Comparison of ENCODE assay signal across 17 cellular contexts in genomic region chr7:155343150-155343549, GRCh38. TPM values are rescaled to one million over a fixed set of nuclear protein-coding genes. Genes with fewer than 3 reads are reported as not detected.
DNase-seq lines count a peak whose midpoint lies in the region; ATAC-seq and TF ChIP-seq lines count a peak whose summit lies in the region.
"Had no signal": no experiment of that assay in that cellular context is flagged by ENCODE, and none has a peak within 500 bp of the region (broad histone marks: within the 10 kb centered on the region; RNA-seq: fewer than 3 reads in every experiment).

No MANE protein-coding gene starts in this region.

- H3K4me1 ChIP-seq in BLaER1 treated with 17β-estradiol and CSF1 and Interleukin-3, amounts not matched to agents 10 nM and 100 nM, result peaks cover 27 to 62% (median 42%) of the 10 kb centered on the region in 10 experiments
- peaks cover 52% of the 10 kb centered on the region for H3K4me1 ChIP-seq in OCI-LY3 (ENCODE audit: low read length)
- H3K4me1 ChIP-seq in endodermal cell (ENCODE audit: control insufficient read depth, insufficient read depth, low read length), result no peaks in the 10 kb centered on the region
- peaks cover 11% of the 10 kb centered on the region for H3K4me1 ChIP-seq in suprapubic skin

- peak overlapping the region in 6 of 11 experiments; percentile 98 to 100 (median 99); a peak in 9 of 22 replicates for H3K4me2 ChIP-seq in BLaER1 treated with 17β-estradiol and CSF1 and Interleukin-3, amounts not matched to agents 10 nM and 100 nM
- peak overlapping the region; percentile 18; the same call in 1 of the 2 replicates for H3K4me2 ChIP-seq in OCI-LY3 (ENCODE audit: low read length)

- peaks cover 11% of the 10 kb centered on the region for H3K79me2 ChIP-seq in OCI-LY3 (ENCODE audit: low read length)

- H3K36me3 Mint-ChIP-seq in endodermal cell (ENCODE audit: low read depth), result no peaks in the 10 kb centered on the region
- no peaks in the 10 kb centered on the region for H3K36me3 Mint-ChIP-seq in stimulated activated memory B cell treated with anti-CD40 and anti-IgM and Interleukin-4, amounts not matched to agents 10 μg/mL and 1 μg/mL and 100 μg/mL, for 72 hours
- H3K36me3 Mint-ChIP-seq: CD14-positive monocyte; CD8-positive, alpha-beta T cell had no signal

- no peaks in the 10 kb centered on the region for H3K36me3 ChIP-seq in BLaER1 treated with 17β-estradiol and CSF1 and Interleukin-3, amounts not matched to agents 10 nM and 100 nM
- peaks cover 45% of the 10 kb centered on the region for H3K36me3 ChIP-seq in OCI-LY3 (replicated peaks; ENCODE audit: low read depth, low read length)
- no peaks in the 10 kb centered on the region for H3K36me3 ChIP-seq in endodermal cell (ENCODE audit: control insufficient read depth, insufficient read depth, low read length)
- H3K36me3 ChIP-seq in suprapubic skin, result no peaks in the 10 kb centered on the region

- peaks cover 18% of the 10 kb centered on the region for H3K27me3 Mint-ChIP-seq in endodermal cell (ENCODE audit: insufficient read depth)
- peaks cover 9% of the 10 kb centered on the region for H3K27me3 Mint-ChIP-seq in stimulated activated memory B cell treated with anti-CD40 and anti-IgM and Interleukin-4, amounts not matched to agents 10 μg/mL and 1 μg/mL and 100 μg/mL, for 72 hours

- H3K27ac ChIP-seq in BLaER1 treated with 17β-estradiol and CSF1 and Interleukin-3, amounts not matched to agents 10 nM and 100 nM, result no peak overlapping the region
- peak overlapping the region; percentile 93 for H3K27ac ChIP-seq in OCI-LY3 (ENCODE audit: low read length)
- no peak overlapping the region for H3K27ac ChIP-seq in endodermal cell (ENCODE audit: low read depth, low read length)
- no peak overlapping the region for H3K27ac ChIP-seq in suprapubic skin

- H3K4me1 Mint-ChIP-seq in endodermal cell, result peaks cover 4% of the 10 kb centered on the region
- H3K4me1 Mint-ChIP-seq in stimulated activated memory B cell treated with anti-CD40 and anti-IgM and Interleukin-4, amounts not matched to agents 10 μg/mL and 1 μg/mL and 100 μg/mL, for 72 hours, result peaks cover 18% of the 10 kb centered on the region

- H3K9me3 Mint-ChIP-seq in endodermal cell, result no peaks in the 10 kb centered on the region
- H3K9me3 Mint-ChIP-seq in stimulated activated memory B cell treated with anti-CD40 and anti-IgM and Interleukin-4, amounts not matched to agents 10 μg/mL and 1 μg/mL and 100 μg/mL, for 72 hours, result no peaks in the 10 kb centered on the region
- H3K9me3 Mint-ChIP-seq: CD8-positive, alpha-beta T cell; HFFc6 had no signal

- peaks cover 0 to 38% (median 3%) of the 10 kb centered on the region in 11 experiments; a peak in 8 of 22 replicates for H3K27me3 ChIP-seq in BLaER1 treated with 17β-estradiol and CSF1 and Interleukin-3, amounts not matched to agents 10 nM and 100 nM
- no peaks in the 10 kb centered on the region for H3K27me3 ChIP-seq in OCI-LY3 (ENCODE audit: low read depth, low read length)
- peaks cover 20% of the 10 kb centered on the region for H3K27me3 ChIP-seq in endodermal cell (ENCODE audit: control insufficient read depth, insufficient read depth, low read length, poor library complexity, severe bottlenecking)
- peaks cover 22% of the 10 kb centered on the region for H3K27me3 ChIP-seq in suprapubic skin

- TF ChIP-seq EP300 in suprapubic skin (IDR thresholded peaks at IDR 0.05), result no peak

- TF ChIP-seq CTCF in OCI-LY3 (IDR thresholded peaks at IDR 0.05; ENCODE audit: low read depth, low read length), result no peak
- TF ChIP-seq CTCF in endodermal cell (conservative IDR thresholded peaks at IDR 0.05), result no peak
- TF ChIP-seq CTCF in suprapubic skin (IDR thresholded peaks at IDR 0.05), result no peak

- DNase-seq in endodermal cell (peak; percentile 39), suprapubic skin (ENCODE audit: low spot score in 2 of 2) (no peak)
- DNase-seq in stimulated activated CD8-positive, alpha-beta memory T cell treated with anti-CD3 and anti-CD28 coated beads, Interleukin-4, amount 100 ng/mL, for 48 hours, result peak; percentile 19
- DNase-seq: CD8-positive, alpha-beta T cell; COR-L47; DMS153; DMS79 treated with DMSO at 0.1 percent for 48 hours; EL; GOT3; HCEC 1CT; HFFc6 had no signal

- H3K27ac Mint-ChIP-seq in endodermal cell, result no peak overlapping the region
- no peak overlapping the region for H3K27ac Mint-ChIP-seq in stimulated activated memory B cell treated with anti-CD40 and anti-IgM and Interleukin-4, amounts not matched to agents 10 μg/mL and 1 μg/mL and 100 μg/mL, for 72 hours
- H3K27ac Mint-ChIP-seq: B cell; CD14-positive monocyte; CD8-positive, alpha-beta T cell; HFFc6 had no signal

- 91 to 92% methylated on average over 4 to 7 of the region's 7 CpGs for WGBS in endodermal cell (ENCODE audit: insufficient coverage in 1 of 2, insufficient read length in 1 of 2), 2 experiments
- WGBS in suprapubic skin, result 90% methylated on average over 6 of the region's 7 CpGs

- no peak overlapping the region for H3K4me3 Mint-ChIP-seq in endodermal cell
- no peak overlapping the region for H3K4me3 Mint-ChIP-seq in stimulated activated memory B cell treated with anti-CD40 and anti-IgM and Interleukin-4, amounts not matched to agents 10 μg/mL and 1 μg/mL and 100 μg/mL, for 72 hours
- H3K4me3 Mint-ChIP-seq: B cell, CD14-positive monocyte, HFFc6 had no signal

- peaks cover 0 to 3% (median 0%) of the 10 kb centered on the region in 11 experiments; a peak in 4 of 22 replicates for H4K20me1 ChIP-seq in BLaER1 treated with 17β-estradiol and CSF1 and Interleukin-3, amounts not matched to agents 10 nM and 100 nM
- no peaks in the 10 kb centered on the region for H4K20me1 ChIP-seq in OCI-LY3 (ENCODE audit: insufficient read depth, low read length)

- H3K9ac ChIP-seq in BLaER1 treated with 17β-estradiol and CSF1 and Interleukin-3, amounts not matched to agents 10 nM and 100 nM, result no peak overlapping the region
- peak overlapping the region; percentile 70; the same call in 1 of the 2 replicates for H3K9ac ChIP-seq in OCI-LY3 (ENCODE audit: low read length)
- H3K9ac ChIP-seq in endodermal cell (ENCODE audit: extremely low read depth, low read length, poor library complexity, severe bottlenecking), result no peak overlapping the region

- TF ChIP-seq POLR2A in suprapubic skin (IDR thresholded peaks at IDR 0.05), result no peak

- no peaks in the 10 kb centered on the region for H3K9me3 ChIP-seq in BLaER1 treated with 17β-estradiol and CSF1 and Interleukin-3, amounts not matched to agents 10 nM and 100 nM (replicated peaks in 1 of 11)
- H3K9me3 ChIP-seq in OCI-LY3 (ENCODE audit: insufficient read depth, low read length) (peaks cover 13% of the 10 kb centered on the region), endodermal cell (ENCODE audit: control insufficient read depth, low read length) (no peaks in the 10 kb centered on the region), suprapubic skin (no peaks in the 10 kb centered on the region)

- H2AFZ ChIP-seq in OCI-LY3 (ENCODE audit: low read depth, low read length), result no peak overlapping the region

- no peak overlapping the region for H3K4me3 ChIP-seq in BLaER1 treated with 17β-estradiol and CSF1 and Interleukin-3, amounts not matched to agents 10 nM and 100 nM
- H3K4me3 ChIP-seq in OCI-LY3 (ENCODE audit: low read length) (peak overlapping the region; percentile 10; the same call in 1 of the 2 replicates), endodermal cell (ENCODE audit: low read length) (no peak overlapping the region), suprapubic skin (no peak overlapping the region)

- no peak for ATAC-seq in stimulated activated memory B cell treated with anti-CD40 and anti-IgM and Interleukin-4, amounts not matched to agents 10 μg/mL and 1 μg/mL and 100 μg/mL, for 72 hours
- ATAC-seq in GM19351 (IDR thresholded peaks at IDR 0.05; ENCODE audit: unreplicated experiment), result no peak
- ATAC-seq: CD8-positive, alpha-beta T cell had no signal

RNA-seq across cellular contexts. Expression of gene INSIG1, which starts 45.5 kb away (rescaled TPM):
- total RNA-seq in endodermal cell (10 to 100 TPM; 27.2 to 36.9 TPM), suprapubic skin (100 to 1,000 TPM in 2 of 4 donors, 10 to 100 TPM in 2; 32.0 to 130 (median 95.3) TPM)
- 77.8 TPM for polyA plus RNA-seq in endodermal cell (2013, experiment 1 of 2)
- polyA plus RNA-seq in endodermal cell (2013, experiment 2 of 2), result 81.3 TPM

Comparison
In these comparisons a context has a peak if more than half of its experiments do, and no peak if none do; other contexts are left out.
1. DNase-seq: peak in endodermal cell (single experiment) and stimulated activated CD8-positive, alpha-beta memory T cell treated with anti-CD3 and anti-CD28 coated beads, Interleukin-4, amount 100 ng/mL, for 48 hours (single experiment); none in suprapubic skin (0 of 2).